In the genomic region with DNA sequence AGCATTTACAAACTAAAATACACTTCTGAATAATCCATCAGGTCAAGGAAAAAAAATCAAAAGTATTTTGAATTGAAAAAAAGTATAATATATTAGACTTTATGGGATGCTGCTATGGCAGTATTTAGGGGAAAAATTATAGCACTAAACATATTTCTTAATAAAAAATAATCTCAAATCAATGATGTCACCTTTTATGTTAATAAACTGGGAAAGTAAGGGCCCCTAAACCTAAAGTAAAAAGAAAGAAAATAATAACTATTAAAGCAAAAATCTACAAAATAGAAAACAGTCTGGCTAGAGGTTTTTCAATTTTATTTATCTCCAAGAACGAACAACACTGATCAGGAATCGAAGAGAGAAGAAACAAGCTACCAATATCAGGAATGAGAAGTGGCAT, we compare ENCODE assay signal across 24 cellular contexts.
DNase-seq lines count a peak whose midpoint lies in the region; FAIRE-seq and TF ChIP-seq lines count a peak whose summit lies in the region.
"Had no signal": no experiment of that assay in that cellular context is flagged by ENCODE, and none has a peak within 500 bp of the region (broad histone marks: within the 10 kb centered on the region; RNA-seq: fewer than 3 reads in every experiment).

No MANE protein-coding gene starts in this region.

- H3K4me3 ChIP-seq in HEK293 (ENCODE audit: low read depth, low read length) (no peak overlapping the region), small intestine (ENCODE audit: low read depth in 1 of 2, low read length in 2 of 2) (no peak overlapping the region)
- H3K4me3 ChIP-seq: BLaER1 treated with 17β-estradiol and CSF1 and Interleukin-3, amounts not matched to agents 10 nM and 100 nM; GM12878 had no signal

- no peaks in the 10 kb centered on the region for H3K27me3 ChIP-seq in small intestine (ENCODE audit: control insufficient read depth in 2 of 2, insufficient read depth in 2 of 2, low read length in 2 of 2)
- H3K27me3 ChIP-seq: BLaER1 treated with 17β-estradiol and CSF1 and Interleukin-3, amounts not matched to agents 10 nM and 100 nM had no signal

- DNase-seq in small intestine: no peak
- no peak for DNase-seq in kidney glomerular epithelial cell (lab: John Stamatoyannopoulos, UW)
- no peak for DNase-seq in NOMO-1 treated with dmso at 0.1 percent for 144 hours (lab: John Stamatoyannopoulos, UW; ENCODE audit: unreplicated experiment)
- DNase-seq: 8988T; ACHN; Caco-2; Calu3; CD4-positive, alpha-beta T cell; CD8-positive, alpha-beta T cell; DMS153; DMS53; DMS79; DND-41; EL; GDM1 had no signal

- POLR2A ChIA-PET in HEK293 (lab: Yijun Ruan, JAX): no interaction called here

- no peak overlapping the region for H3K27ac ChIP-seq in HEK293 (ENCODE audit: extremely low read depth, low read depth, low read length)
- no peak overlapping the region for H3K27ac ChIP-seq in small intestine (ENCODE audit: low read depth in 1 of 2, low read length in 1 of 2)
- H3K27ac ChIP-seq: BLaER1 treated with 17β-estradiol and CSF1 and Interleukin-3, amounts not matched to agents 10 nM and 100 nM; C4-2B had no signal

- FAIRE-seq in TTC549 (lab: Jason Lieb, UNC): peak; percentile 52
- peak; percentile 41 for FAIRE-seq in small intestine (lab: Jason Lieb, UNC)
- FAIRE-seq: A204.1, D721Med, GM12878, GM12892, GM18507 had no signal

- no peak for TF ChIP-seq CTCF in HEK293 (tag by site-specific recombination; IDR thresholded peaks at IDR 0.05)

- H3K9me3 ChIP-seq in HEK293 (ENCODE audit: control insufficient read depth, insufficient read depth, low read depth, low read length): no peaks in the 10 kb centered on the region
- H3K9me3 ChIP-seq in small intestine (ENCODE audit: control insufficient read depth, low read depth): no peaks in the 10 kb centered on the region
- H3K9me3 ChIP-seq: BLaER1 treated with 17β-estradiol and CSF1 and Interleukin-3, amounts not matched to agents 10 nM and 100 nM; Caco-2 had no signal

- H3K36me3 ChIP-seq in HEK293 (ENCODE audit: control insufficient read depth in 2 of 2, insufficient read depth in 1 of 2, low read length in 2 of 2) (no peaks in the 10 kb centered on the region), small intestine (ENCODE audit: control insufficient read depth in 2 of 2, insufficient read depth in 2 of 2, low read length in 2 of 2) (no peaks in the 10 kb centered on the region)
- H3K36me3 ChIP-seq: BLaER1 treated with 17β-estradiol and CSF1 and Interleukin-3, amounts not matched to agents 10 nM and 100 nM had no signal

- no peaks in the 10 kb centered on the region for H3K4me1 ChIP-seq in HEK293 (ENCODE audit: control insufficient read depth, insufficient read depth, low read length)
- H3K4me1 ChIP-seq in small intestine (ENCODE audit: control insufficient read depth in 2 of 2, insufficient read depth in 1 of 2, low read depth in 1 of 2, low read length in 1 of 2): peaks cover 0 to 2% of the 10 kb centered on the region in 2 donors
- H3K4me1 ChIP-seq: BLaER1 treated with 17β-estradiol and CSF1 and Interleukin-3, amounts not matched to agents 10 nM and 100 nM; Caco-2 had no signal

- 91 to 94% (median 93%) methylated on average over 2 of the region's 2 CpGs for WGBS in small intestine, 3 donors

- CTCF ChIA-PET in HEK293 (lab: Yijun Ruan, JAX): no interaction called here

TF ChIP-seq in HEK293, 187 proteins besides CTCF, POLR2A, EP300 and RAD21:
- no peak for TF ChIP-seq MYNN (tag by site-specific recombination; IDR thresholded peaks at IDR 0.05; ENCODE audit: borderline replicate concordance)
- TF ChIP-seq ZNF777 (tag by site-specific recombination; IDR thresholded peaks at IDR 0.05; ENCODE audit: borderline replicate concordance): no peak
- TF ChIP-seq, protein P1, sequence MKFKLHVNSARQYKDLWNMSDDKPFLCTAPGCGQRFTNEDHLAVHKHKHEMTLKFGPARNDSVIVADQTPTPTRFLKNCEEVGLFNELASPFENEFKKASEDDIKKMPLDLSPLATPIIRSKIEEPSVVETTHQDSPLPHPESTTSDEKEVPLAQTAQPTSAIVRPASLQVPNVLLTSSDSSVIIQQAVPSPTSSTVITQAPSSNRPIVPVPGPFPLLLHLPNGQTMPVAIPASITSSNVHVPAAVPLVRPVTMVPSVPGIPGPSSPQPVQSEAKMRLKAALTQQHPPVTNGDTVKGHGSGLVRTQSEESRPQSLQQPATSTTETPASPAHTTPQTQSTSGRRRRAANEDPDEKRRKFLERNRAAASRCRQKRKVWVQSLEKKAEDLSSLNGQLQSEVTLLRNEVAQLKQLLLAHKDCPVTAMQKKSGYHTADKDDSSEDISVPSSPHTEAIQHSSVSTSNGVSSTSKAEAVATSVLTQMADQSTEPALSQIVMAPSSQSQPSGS (tag by site-specific recombination; IDR thresholded peaks at IDR 0.05; ENCODE audit: low read depth): peak; percentile 69
TF ChIP-seq in HEK293: peak in this region for 1.
